1 cellular context compared by ENCODE assay signal in the genomic region with DNA sequence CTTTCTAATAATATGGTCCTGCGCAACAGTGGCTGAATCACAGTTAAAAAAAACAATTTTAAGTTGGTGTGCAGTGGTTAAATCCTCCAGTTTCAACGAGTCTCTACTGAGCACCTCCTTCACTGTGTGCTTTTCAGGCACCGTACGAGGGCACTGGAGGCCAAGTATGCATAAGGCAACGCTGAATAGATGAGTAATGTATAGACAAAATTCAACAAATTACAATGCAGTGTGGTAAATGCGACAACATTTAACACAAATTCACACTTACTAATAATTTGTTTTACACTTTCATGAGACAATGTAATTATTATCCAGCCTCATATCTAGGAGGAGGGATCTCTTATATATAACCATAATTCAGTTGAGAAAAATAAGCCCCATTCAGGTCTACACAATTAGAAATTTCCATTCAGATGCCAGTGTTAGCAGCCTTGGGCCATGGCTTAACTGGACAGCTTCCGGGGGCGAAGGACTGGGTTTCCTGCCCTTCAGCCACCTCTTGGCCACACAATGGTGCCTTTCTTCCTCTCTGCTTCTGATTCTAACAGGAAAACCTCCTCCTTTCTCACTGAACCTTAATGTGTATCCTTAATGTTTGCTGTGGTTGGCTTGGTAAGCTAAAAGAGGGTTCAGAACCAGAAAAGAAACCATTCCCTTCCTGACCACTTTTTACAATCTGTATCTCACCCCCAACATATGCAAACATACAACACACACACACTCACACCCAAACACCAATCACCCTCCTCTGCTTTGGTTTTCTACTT.
TF ChIP-seq lines count a peak whose summit lies in the region.

No MANE protein-coding gene starts in this region.

TF ChIP-seq in HepG2, 621 proteins besides CTCF, POLR2A, EP300 and RAD21 (continued from another document and continues in another):
- TF ChIP-seq, protein P1, sequence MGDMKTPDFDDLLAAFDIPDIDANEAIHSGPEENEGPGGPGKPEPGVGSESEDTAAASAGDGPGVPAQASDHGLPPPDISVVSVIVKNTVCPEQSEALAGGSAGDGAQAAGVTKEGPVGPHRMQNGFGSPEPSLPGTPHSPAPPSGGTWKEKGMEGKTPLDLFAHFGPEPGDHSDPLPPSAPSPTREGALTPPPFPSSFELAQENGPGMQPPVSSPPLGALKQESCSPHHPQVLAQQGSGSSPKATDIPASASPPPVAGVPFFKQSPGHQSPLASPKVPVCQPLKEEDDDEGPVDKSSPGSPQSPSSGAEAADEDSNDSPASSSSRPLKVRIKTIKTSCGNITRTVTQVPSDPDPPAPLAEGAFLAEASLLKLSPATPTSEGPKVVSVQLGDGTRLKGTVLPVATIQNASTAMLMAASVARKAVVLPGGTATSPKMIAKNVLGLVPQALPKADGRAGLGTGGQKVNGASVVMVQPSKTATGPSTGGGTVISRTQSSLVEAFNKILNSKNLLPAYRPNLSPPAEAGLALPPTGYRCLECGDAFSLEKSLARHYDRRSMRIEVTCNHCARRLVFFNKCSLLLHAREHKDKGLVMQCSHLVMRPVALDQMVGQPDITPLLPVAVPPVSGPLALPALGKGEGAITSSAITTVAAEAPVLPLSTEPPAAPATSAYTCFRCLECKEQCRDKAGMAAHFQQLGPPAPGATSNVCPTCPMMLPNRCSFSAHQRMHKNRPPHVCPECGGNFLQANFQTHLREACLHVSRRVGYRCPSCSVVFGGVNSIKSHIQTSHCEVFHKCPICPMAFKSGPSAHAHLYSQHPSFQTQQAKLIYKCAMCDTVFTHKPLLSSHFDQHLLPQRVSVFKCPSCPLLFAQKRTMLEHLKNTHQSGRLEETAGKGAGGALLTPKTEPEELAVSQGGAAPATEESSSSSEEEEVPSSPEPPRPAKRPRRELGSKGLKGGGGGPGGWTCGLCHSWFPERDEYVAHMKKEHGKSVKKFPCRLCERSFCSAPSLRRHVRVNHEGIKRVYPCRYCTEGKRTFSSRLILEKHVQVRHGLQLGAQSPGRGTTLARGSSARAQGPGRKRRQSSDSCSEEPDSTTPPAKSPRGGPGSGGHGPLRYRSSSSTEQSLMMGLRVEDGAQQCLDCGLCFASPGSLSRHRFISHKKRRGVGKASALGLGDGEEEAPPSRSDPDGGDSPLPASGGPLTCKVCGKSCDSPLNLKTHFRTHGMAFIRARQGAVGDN (CRISPR knock-in tag; IDR thresholded peaks at IDR 0.05) = peak; percentile 17; the same call in 1 of the 2 replicates
- TF ChIP-seq HNF4A (CRISPR knock-in tag; IDR thresholded peaks at IDR 0.05) (peak; percentile 26; the same call in 1 of the 2 replicates), ZNF496 (CRISPR knock-in tag; IDR thresholded peaks at IDR 0.05; ENCODE audit: insufficient replicate concordance) (no peak), RAD51 (IDR thresholded peaks at IDR 0.05; ENCODE audit: borderline replicate concordance) (no peak), SRSF1 (optimal IDR thresholded peaks at IDR 0.05; ENCODE audit: low read depth, low read length) (no peak), RBM22 (optimal IDR thresholded peaks at IDR 0.05; ENCODE audit: low read length) (peak; percentile 74), ZNF7 (CRISPR knock-in tag; IDR thresholded peaks at IDR 0.05) (no peak), ZNF629 (CRISPR knock-in tag; conservative IDR thresholded peaks at IDR 0.05) (no peak), SRSF9 (IDR thresholded peaks at IDR 0.05; ENCODE audit: borderline replicate concordance, insufficient read depth, low read depth, low read length, poor library complexity, severe bottlenecking) (no peak), ZNF75D (CRISPR knock-in tag; IDR thresholded peaks at IDR 0.05; ENCODE audit: borderline replicate concordance) (no peak), TCF7 (IDR thresholded peaks at IDR 0.05; ENCODE audit: low read depth) (no peak), ZBTB7A (CRISPR knock-in tag; IDR thresholded peaks at IDR 0.05) (no peak)
- TF ChIP-seq, protein P2, sequence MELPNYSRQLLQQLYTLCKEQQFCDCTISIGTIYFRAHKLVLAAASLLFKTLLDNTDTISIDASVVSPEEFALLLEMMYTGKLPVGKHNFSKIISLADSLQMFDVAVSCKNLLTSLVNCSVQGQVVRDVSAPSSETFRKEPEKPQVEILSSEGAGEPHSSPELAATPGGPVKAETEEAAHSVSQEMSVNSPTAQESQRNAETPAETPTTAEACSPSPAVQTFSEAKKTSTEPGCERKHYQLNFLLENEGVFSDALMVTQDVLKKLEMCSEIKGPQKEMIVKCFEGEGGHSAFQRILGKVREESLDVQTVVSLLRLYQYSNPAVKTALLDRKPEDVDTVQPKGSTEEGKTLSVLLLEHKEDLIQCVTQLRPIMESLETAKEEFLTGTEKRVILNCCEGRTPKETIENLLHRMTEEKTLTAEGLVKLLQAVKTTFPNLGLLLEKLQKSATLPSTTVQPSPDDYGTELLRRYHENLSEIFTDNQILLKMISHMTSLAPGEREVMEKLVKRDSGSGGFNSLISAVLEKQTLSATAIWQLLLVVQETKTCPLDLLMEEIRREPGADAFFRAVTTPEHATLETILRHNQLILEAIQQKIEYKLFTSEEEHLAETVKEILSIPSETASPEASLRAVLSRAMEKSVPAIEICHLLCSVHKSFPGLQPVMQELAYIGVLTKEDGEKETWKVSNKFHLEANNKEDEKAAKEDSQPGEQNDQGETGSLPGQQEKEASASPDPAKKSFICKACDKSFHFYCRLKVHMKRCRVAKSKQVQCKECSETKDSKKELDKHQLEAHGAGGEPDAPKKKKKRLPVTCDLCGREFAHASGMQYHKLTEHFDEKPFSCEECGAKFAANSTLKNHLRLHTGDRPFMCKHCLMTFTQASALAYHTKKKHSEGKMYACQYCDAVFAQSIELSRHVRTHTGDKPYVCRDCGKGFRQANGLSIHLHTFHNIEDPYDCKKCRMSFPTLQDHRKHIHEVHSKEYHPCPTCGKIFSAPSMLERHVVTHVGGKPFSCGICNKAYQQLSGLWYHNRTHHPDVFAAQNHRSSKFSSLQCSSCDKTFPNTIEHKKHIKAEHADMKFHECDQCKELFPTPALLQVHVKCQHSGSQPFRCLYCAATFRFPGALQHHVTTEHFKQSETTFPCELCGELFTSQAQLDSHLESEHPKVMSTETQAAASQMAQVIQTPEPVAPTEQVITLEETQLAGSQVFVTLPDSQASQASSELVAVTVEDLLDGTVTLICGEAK (IDR thresholded peaks at IDR 0.05) = no peak
- TF ChIP-seq, protein P2 (CRISPR knock-in tag; IDR thresholded peaks at IDR 0.05) = no peak
- TF ChIP-seq, protein P3, sequence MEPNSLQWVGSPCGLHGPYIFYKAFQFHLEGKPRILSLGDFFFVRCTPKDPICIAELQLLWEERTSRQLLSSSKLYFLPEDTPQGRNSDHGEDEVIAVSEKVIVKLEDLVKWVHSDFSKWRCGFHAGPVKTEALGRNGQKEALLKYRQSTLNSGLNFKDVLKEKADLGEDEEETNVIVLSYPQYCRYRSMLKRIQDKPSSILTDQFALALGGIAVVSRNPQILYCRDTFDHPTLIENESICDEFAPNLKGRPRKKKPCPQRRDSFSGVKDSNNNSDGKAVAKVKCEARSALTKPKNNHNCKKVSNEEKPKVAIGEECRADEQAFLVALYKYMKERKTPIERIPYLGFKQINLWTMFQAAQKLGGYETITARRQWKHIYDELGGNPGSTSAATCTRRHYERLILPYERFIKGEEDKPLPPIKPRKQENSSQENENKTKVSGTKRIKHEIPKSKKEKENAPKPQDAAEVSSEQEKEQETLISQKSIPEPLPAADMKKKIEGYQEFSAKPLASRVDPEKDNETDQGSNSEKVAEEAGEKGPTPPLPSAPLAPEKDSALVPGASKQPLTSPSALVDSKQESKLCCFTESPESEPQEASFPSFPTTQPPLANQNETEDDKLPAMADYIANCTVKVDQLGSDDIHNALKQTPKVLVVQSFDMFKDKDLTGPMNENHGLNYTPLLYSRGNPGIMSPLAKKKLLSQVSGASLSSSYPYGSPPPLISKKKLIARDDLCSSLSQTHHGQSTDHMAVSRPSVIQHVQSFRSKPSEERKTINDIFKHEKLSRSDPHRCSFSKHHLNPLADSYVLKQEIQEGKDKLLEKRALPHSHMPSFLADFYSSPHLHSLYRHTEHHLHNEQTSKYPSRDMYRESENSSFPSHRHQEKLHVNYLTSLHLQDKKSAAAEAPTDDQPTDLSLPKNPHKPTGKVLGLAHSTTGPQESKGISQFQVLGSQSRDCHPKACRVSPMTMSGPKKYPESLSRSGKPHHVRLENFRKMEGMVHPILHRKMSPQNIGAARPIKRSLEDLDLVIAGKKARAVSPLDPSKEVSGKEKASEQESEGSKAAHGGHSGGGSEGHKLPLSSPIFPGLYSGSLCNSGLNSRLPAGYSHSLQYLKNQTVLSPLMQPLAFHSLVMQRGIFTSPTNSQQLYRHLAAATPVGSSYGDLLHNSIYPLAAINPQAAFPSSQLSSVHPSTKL (CRISPR knock-in tag; IDR thresholded peaks at IDR 0.05) = peak; percentile 64
- TF ChIP-seq, protein P4, sequence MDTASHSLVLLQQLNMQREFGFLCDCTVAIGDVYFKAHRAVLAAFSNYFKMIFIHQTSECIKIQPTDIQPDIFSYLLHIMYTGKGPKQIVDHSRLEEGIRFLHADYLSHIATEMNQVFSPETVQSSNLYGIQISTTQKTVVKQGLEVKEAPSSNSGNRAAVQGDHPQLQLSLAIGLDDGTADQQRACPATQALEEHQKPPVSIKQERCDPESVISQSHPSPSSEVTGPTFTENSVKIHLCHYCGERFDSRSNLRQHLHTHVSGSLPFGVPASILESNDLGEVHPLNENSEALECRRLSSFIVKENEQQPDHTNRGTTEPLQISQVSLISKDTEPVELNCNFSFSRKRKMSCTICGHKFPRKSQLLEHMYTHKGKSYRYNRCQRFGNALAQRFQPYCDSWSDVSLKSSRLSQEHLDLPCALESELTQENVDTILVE (CRISPR knock-in tag; IDR thresholded peaks at IDR 0.05) = 0 out of 2 replicates have a peak, but pooled peaks have one; percentile 36
- TF ChIP-seq, protein P5, sequence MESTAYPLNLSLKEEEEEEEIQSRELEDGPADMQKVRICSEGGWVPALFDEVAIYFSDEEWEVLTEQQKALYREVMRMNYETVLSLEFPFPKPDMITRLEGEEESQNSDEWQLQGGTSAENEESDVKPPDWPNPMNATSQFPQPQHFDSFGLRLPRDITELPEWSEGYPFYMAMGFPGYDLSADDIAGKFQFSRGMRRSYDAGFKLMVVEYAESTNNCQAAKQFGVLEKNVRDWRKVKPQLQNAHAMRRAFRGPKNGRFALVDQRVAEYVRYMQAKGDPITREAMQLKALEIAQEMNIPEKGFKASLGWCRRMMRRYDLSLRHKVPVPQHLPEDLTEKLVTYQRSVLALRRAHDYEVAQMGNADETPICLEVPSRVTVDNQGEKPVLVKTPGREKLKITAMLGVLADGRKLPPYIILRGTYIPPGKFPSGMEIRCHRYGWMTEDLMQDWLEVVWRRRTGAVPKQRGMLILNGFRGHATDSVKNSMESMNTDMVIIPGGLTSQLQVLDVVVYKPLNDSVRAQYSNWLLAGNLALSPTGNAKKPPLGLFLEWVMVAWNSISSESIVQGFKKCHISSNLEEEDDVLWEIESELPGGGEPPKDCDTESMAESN (CRISPR knock-in tag; conservative IDR thresholded peaks at IDR 0.05) = no peak
- TF ChIP-seq, protein P6, sequence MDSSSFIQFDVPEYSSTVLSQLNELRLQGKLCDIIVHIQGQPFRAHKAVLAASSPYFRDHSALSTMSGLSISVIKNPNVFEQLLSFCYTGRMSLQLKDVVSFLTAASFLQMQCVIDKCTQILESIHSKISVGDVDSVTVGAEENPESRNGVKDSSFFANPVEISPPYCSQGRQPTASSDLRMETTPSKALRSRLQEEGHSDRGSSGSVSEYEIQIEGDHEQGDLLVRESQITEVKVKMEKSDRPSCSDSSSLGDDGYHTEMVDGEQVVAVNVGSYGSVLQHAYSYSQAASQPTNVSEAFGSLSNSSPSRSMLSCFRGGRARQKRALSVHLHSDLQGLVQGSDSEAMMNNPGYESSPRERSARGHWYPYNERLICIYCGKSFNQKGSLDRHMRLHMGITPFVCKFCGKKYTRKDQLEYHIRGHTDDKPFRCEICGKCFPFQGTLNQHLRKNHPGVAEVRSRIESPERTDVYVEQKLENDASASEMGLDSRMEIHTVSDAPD (CRISPR knock-in tag; IDR thresholded peaks at IDR 0.05) = peak; percentile 79; the same call in 1 of the 2 replicates
- TF ChIP-seq, protein P7, sequence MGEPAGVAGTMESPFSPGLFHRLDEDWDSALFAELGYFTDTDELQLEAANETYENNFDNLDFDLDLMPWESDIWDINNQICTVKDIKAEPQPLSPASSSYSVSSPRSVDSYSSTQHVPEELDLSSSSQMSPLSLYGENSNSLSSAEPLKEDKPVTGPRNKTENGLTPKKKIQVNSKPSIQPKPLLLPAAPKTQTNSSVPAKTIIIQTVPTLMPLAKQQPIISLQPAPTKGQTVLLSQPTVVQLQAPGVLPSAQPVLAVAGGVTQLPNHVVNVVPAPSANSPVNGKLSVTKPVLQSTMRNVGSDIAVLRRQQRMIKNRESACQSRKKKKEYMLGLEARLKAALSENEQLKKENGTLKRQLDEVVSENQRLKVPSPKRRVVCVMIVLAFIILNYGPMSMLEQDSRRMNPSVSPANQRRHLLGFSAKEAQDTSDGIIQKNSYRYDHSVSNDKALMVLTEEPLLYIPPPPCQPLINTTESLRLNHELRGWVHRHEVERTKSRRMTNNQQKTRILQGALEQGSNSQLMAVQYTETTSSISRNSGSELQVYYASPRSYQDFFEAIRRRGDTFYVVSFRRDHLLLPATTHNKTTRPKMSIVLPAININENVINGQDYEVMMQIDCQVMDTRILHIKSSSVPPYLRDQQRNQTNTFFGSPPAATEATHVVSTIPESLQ (CRISPR knock-in tag; conservative IDR thresholded peaks at IDR 0.05) = 0 out of 2 replicates have a peak, but pooled peaks have one; percentile 47
